ENCODE assay signal across 28 cellular contexts in the genomic region with DNA sequence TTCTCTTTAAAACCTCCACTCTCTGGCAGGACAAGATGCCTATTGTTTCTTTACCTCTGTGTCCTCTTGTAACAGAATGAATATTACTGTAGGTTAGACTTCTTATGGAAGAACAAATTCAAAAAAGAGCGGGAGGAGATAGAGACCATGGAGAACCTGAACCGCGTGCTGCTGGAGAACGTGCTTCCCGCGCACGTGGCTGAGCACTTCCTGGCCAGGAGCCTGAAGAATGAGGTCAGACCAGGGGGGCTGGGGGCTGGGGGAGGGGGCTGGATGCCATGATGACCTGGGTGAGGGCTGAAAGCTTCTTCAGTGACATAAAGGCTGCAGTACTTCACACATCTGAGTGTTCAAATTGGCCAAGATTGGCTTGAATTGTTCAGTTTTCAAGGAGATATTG.
A peak's percentile ranks its signal among the peaks of the same experiment; 100 is the strongest.
DNase-seq lines count a peak whose midpoint lies in the region; ATAC-seq, FAIRE-seq and TF ChIP-seq lines count a peak whose summit lies in the region.
"Had no signal": no experiment of that assay in that cellular context is flagged by ENCODE, and none has a peak within 500 bp of the region (broad histone marks: within the 10 kb centered on the region; RNA-seq: fewer than 3 reads in every experiment).

No MANE protein-coding gene starts in this region.

- H4K5ac ChIP-seq in H1 (ENCODE audit: insufficient read length, low read depth, low read length) (no peak overlapping the region), mesendoderm (ENCODE audit: low read length) (no peak overlapping the region)

- no peak overlapping the region for H2BK20ac ChIP-seq in H1 (ENCODE audit: low read length)

- no peaks in the 10 kb centered on the region for H3K36me3 ChIP-seq in K562 (ENCODE audit: control insufficient read depth, insufficient read depth, low read length)
- peaks cover 0 to 4% (median 2%) of the 10 kb centered on the region in 4 experiments; a peak in 5 of 8 replicates for H3K36me3 ChIP-seq in H1 (ENCODE audit: control insufficient read depth in 2 of 4, insufficient read depth in 4 of 4, low read length in 3 of 4)
- no peaks in the 10 kb centered on the region for H3K36me3 ChIP-seq in mesendoderm (ENCODE audit: control insufficient read depth, insufficient read depth, low read length)
- H3K36me3 ChIP-seq: BE2C, BLaER1 had no signal

- no peak for TF ChIP-seq EP300 in K562 (IDR thresholded peaks at IDR 0.05; ENCODE audit: low read length)
- no peak for TF ChIP-seq EP300 in H1 (IDR thresholded peaks at IDR 0.05; ENCODE audit: borderline replicate concordance in 1 of 2, low read depth in 2 of 2, low read length in 2 of 2)

- H2AFZ ChIP-seq in K562 (ENCODE audit: low read depth, low read length) = no peak overlapping the region
- no peak overlapping the region for H2AFZ ChIP-seq in H1 (ENCODE audit: low read length)

- no peak overlapping the region for H3K27ac ChIP-seq in K562 (ENCODE audit: extremely low read depth, low read depth, low read length)
- no peak overlapping the region for H3K27ac ChIP-seq in H1 (ENCODE audit: low read depth, low read length)
- no peak overlapping the region for H3K27ac ChIP-seq in mesendoderm (ENCODE audit: low read depth, low read length)
- H3K27ac ChIP-seq: BLaER1 had no signal

- BruUV-seq in K562 (replicated peaks; lab: Mats Ljungman, UMichigan) = no TSS peak

- TF ChIP-seq POLR2A in K562 (conservative IDR thresholded peaks at IDR 0.05) = no peak
- TF ChIP-seq POLR2A in H1 (IDR thresholded peaks at IDR 0.05; ENCODE audit: control extremely low read depth in 1 of 2, low read depth in 2 of 2, low read length in 2 of 2) = no peak

- H4K91ac ChIP-seq in H1 (replicated peaks; ENCODE audit: insufficient read length, low read length) = no peak overlapping the region

- H3K79me1 ChIP-seq in H1 (ENCODE audit: low read depth, low read length) (no peaks in the 10 kb centered on the region; the same call in 1 of the 2 replicates), mesendoderm (ENCODE audit: low read length) (no peaks in the 10 kb centered on the region)

- H3K4me1 Mint-ChIP-seq in activated CD8-positive, alpha-beta T cell treated with anti-CD3 and anti-CD28 coated beads for 36 hours (ENCODE audit: low read depth) = no peaks in the 10 kb centered on the region
- H3K4me1 Mint-ChIP-seq: CD14-positive monocyte; CD4-positive, alpha-beta memory T cell; CD4-positive, CD25-positive, alpha-beta regulatory T cell; CD8-positive, alpha-beta memory T cell had no signal

- 0% methylated on average over 7 of the region's 7 CpGs for WGBS in K562 (ENCODE audit: insufficient coverage, low coverage, missing lambda C conversion rate)
- WGBS in H1 (ENCODE audit: extremely low coverage in 1 of 2, insufficient coverage in 1 of 2, insufficient read length in 1 of 2, insufficient replicate concordance in 2 of 2, low coverage in 1 of 2, low lambda C conversion rate in 2 of 2, missing lambda C conversion rate in 1 of 2), 2 experiments = 88% methylated on average over 7 of the region's 7 CpGs; no CpG with 5 or more reads in 1 of the 2 experiments
- WGBS in mesendoderm (ENCODE audit: extremely low coverage, insufficient coverage, low lambda C conversion rate) = no CpG with 5 or more reads among the region's 7 CpGs

- peaks cover 6% of the 10 kb centered on the region for H3K27me3 Mint-ChIP-seq in activated CD8-positive, alpha-beta T cell treated with anti-CD3 and anti-CD28 coated beads for 36 hours

- no peaks in the 10 kb centered on the region for H3K36me3 Mint-ChIP-seq in activated CD8-positive, alpha-beta T cell treated with anti-CD3 and anti-CD28 coated beads for 36 hours (ENCODE audit: low read depth)
- H3K36me3 Mint-ChIP-seq: CD14-positive monocyte; CD4-positive, alpha-beta memory T cell; CD4-positive, CD25-positive, alpha-beta regulatory T cell; CD8-positive, alpha-beta memory T cell had no signal

- H4K8ac ChIP-seq in H1 (ENCODE audit: extremely low read depth, insufficient read depth, low read length) (no peak overlapping the region), mesendoderm (ENCODE audit: low read depth, low read length) (no peak overlapping the region)

- no peak overlapping the region for H3K4me3 Mint-ChIP-seq in activated CD8-positive, alpha-beta T cell treated with anti-CD3 and anti-CD28 coated beads for 36 hours
- H3K4me3 Mint-ChIP-seq: CD14-positive monocyte; CD4-positive, alpha-beta memory T cell; CD4-positive, CD25-positive, alpha-beta regulatory T cell; CD8-positive, alpha-beta memory T cell had no signal

- H2BK5ac ChIP-seq in H1 (ENCODE audit: low read depth, low read length) (no peak overlapping the region), mesendoderm (ENCODE audit: low read length) (no peak overlapping the region)

- H2BK15ac ChIP-seq in H1 (ENCODE audit: low read length) (no peak overlapping the region), mesendoderm (replicated peaks; ENCODE audit: low read depth) (no peak overlapping the region)

- ATAC-seq in K562 (no peak), HG03469 (IDR thresholded peaks at IDR 0.05; ENCODE audit: unreplicated experiment) (no peak)
- ATAC-seq in activated CD8-positive, alpha-beta T cell treated with anti-CD3 and anti-CD28 coated beads for 36 hours = no peak

- no peaks in the 10 kb centered on the region for H3K9me3 Mint-ChIP-seq in activated CD8-positive, alpha-beta T cell treated with anti-CD3 and anti-CD28 coated beads for 36 hours
- H3K9me3 Mint-ChIP-seq: CD4-positive, alpha-beta memory T cell; CD4-positive, CD25-positive, alpha-beta regulatory T cell; CD8-positive, alpha-beta memory T cell had no signal

- DNase-seq in K562 (ENCODE audit: extremely low read depth in 1 of 4, low spot score in 3 of 4) = peak in 1 of 4 experiments; percentile 4
- no peak for DNase-seq in H1 (ENCODE audit: low read depth in 1 of 2, low spot score in 2 of 2)
- DNase-seq in iPS-NIHi7 (ENCODE audit: extremely low spot score) = peak; percentile 22
- peak; percentile 59 for DNase-seq in mesendoderm
- DNase-seq in activated CD8-positive, alpha-beta T cell treated with anti-CD3 and anti-CD28 coated beads for 36 hours = no peak
- DNase-seq in NCI-H1092 treated with DMSO at 0.1 percent for 48 hours (lab: John Stamatoyannopoulos, UW) = no peak
- DNase-seq in GM10266 (ENCODE audit: extremely low spot score) = no peak
- DNase-seq: 8988T; ACHN; BE2C; C1 segment of cervical spinal cord; CD4-positive, alpha-beta memory T cell; CD4-positive, CD25-positive, alpha-beta regulatory T cell; CD8-positive, alpha-beta memory T cell; COR-L47; DMS 273 treated with DMSO at 0.1 percent for 48 hours; DMS153; DMS53; DMS79; DND-41; EL; GDM1 had no signal

- intact Hi-C loops in K562 (cut with micrococcal nuclease) = no loop called here
- intact Hi-C loops in activated CD8-positive, alpha-beta T cell treated with anti-CD3 and anti-CD28 coated beads for 36 hours (cut with micrococcal nuclease) = no loop called here

- H3K56ac ChIP-seq in H1 (replicated peaks; ENCODE audit: insufficient read length, low read depth, low read length) = no peak overlapping the region
- no peak overlapping the region for H3K56ac ChIP-seq in mesendoderm (ENCODE audit: low read length)

- no peak overlapping the region for H3K14ac ChIP-seq in H1 (ENCODE audit: insufficient read length)

- CTCF ChIA-PET in K562 (lab: Yijun Ruan, JAX; ENCODE audit: low intra/inter-chr PET ratio) (no interaction called here), H1 (lab: Charles Lee; ENCODE audit: partially characterized antibody) (interaction anchor here (0.6 to 2.7 kb wide), 2 partner anchors 27 to 703 kb away, joined by 3 to 10 read pairs; no protein-coding TSS in a partner anchor)
- CTCF ChIA-PET in activated CD8-positive, alpha-beta T cell treated with anti-CD3 and anti-CD28 coated beads for 36 hours (lab: Charles Lee) = interaction anchor here (1.2 kb wide), 1 partner anchor 28 kb away, joined by 3 read pairs; no protein-coding TSS in a partner anchor

- H3K18ac ChIP-seq in H1 (ENCODE audit: extremely low read depth, low read length) (no peak overlapping the region), mesendoderm (ENCODE audit: low read length) (no peak overlapping the region)

- no peaks in the 10 kb centered on the region for H3K9me1 ChIP-seq in K562 (ENCODE audit: control insufficient read depth, insufficient read depth, low read length)

- H3K27ac Mint-ChIP-seq in activated CD8-positive, alpha-beta T cell treated with anti-CD3 and anti-CD28 coated beads for 36 hours = no peak overlapping the region
- H3K27ac Mint-ChIP-seq: CD14-positive monocyte; CD4-positive, alpha-beta memory T cell; CD4-positive, CD25-positive, alpha-beta regulatory T cell had no signal

- H4K20me1 ChIP-seq in K562 (replicated peaks; ENCODE audit: control insufficient read depth, insufficient read depth, low read length) (no peaks in the 10 kb centered on the region), H1 (replicated peaks in 1 of 2; ENCODE audit: control insufficient read depth in 1 of 2, insufficient read depth in 2 of 2, low read length in 2 of 2) (peaks cover 0 to 4% of the 10 kb centered on the region in 2 experiments)
- H4K20me1 ChIP-seq: BLaER1 had no signal

- in situ Hi-C loops in K562 (cut with MboI) = no loop called here

- H3K9me3 ChIP-seq in K562 (replicated peaks; ENCODE audit: control insufficient read depth, insufficient read depth, low read depth, low read length) (no peaks in the 10 kb centered on the region), H1 (ENCODE audit: insufficient read depth in 2 of 2, low read depth in 1 of 2, low read length in 1 of 2) (no peaks in the 10 kb centered on the region)
- H3K9me3 ChIP-seq: BE2C, BLaER1 had no signal

- H2AK5ac ChIP-seq in H1 (ENCODE audit: low read depth, low read length) (no peak overlapping the region), mesendoderm (ENCODE audit: low read length) (no peak overlapping the region)

- H3K79me2 ChIP-seq in K562 (ENCODE audit: control insufficient read depth, insufficient read depth, low read length) = no peaks in the 10 kb centered on the region
- H3K79me2 ChIP-seq in H1 (ENCODE audit: control insufficient read depth in 1 of 2, insufficient read depth in 2 of 2, low read length in 2 of 2) = no peaks in the 10 kb centered on the region
- H3K79me2 ChIP-seq in mesendoderm (ENCODE audit: control insufficient read depth, insufficient read depth, low read length) = no peaks in the 10 kb centered on the region

- no peaks in the 10 kb centered on the region; the same call in 1 of the 2 replicates for H3K23me2 ChIP-seq in H1 (ENCODE audit: low read depth, low read length)

- H2BK12ac ChIP-seq in H1 (ENCODE audit: low read depth, low read length) = no peak overlapping the region

- H2BK120ac ChIP-seq in H1 (replicated peaks; ENCODE audit: low read depth, low read length) (no peak overlapping the region), mesendoderm (ENCODE audit: low read depth, low read length) (no peak overlapping the region)

- H3K23ac ChIP-seq in H1 (ENCODE audit: insufficient read length) (no peak overlapping the region), mesendoderm (ENCODE audit: low read length) (no peak overlapping the region)

- no peak overlapping the region for H3K4me3 ChIP-seq in K562
- H3K4me3 ChIP-seq in H1 (ENCODE audit: extremely low read depth in 1 of 4, insufficient read depth in 2 of 4, low read depth in 3 of 4, low read length in 4 of 4) = no peak overlapping the region
- H3K4me3 ChIP-seq in mesendoderm (ENCODE audit: low read length) = no peak overlapping the region
- H3K4me3 ChIP-seq: BLaER1 had no signal

- H3K9ac ChIP-seq in K562 (ENCODE audit: insufficient read depth in 1 of 2, low read depth in 2 of 2, low read length in 2 of 2) = no peak overlapping the region
- no peak overlapping the region for H3K9ac ChIP-seq in H1 (replicated peaks in 1 of 4; ENCODE audit: extremely low read depth in 1 of 4, low read depth in 3 of 4, low read length in 3 of 4)
- H3K9ac ChIP-seq in mesendoderm (ENCODE audit: low read length) = no peak overlapping the region
- H3K9ac ChIP-seq: BLaER1 had no signal

- POLR2A ChIA-PET in K562 (lab: Yijun Ruan, JAX) = no interaction called here
- POLR2A ChIA-PET in H1 (lab: Charles Lee; ENCODE audit: partially characterized antibody) = no interaction called here
- POLR2A ChIA-PET in activated CD8-positive, alpha-beta T cell treated with anti-CD3 and anti-CD28 coated beads for 36 hours (lab: Charles Lee) = no interaction called here

- no peak for FAIRE-seq in K562 (lab: Jason Lieb, UNC)
- FAIRE-seq in H1 (lab: Jason Lieb, UNC) = no peak
- FAIRE-seq: A204.1, GM12891, GM19239 had no signal

- H3K4me2 ChIP-seq in K562 (ENCODE audit: insufficient read depth, low read length) (no peak overlapping the region), H1 (ENCODE audit: insufficient read depth in 1 of 2, low read depth in 2 of 2, low read length in 2 of 2) (no peak overlapping the region), mesendoderm (ENCODE audit: low read length) (no peak overlapping the region)
- H3K4me2 ChIP-seq: BLaER1 had no signal

- H3K27me3 ChIP-seq in K562 (ENCODE audit: control insufficient read depth in 2 of 2, insufficient read depth in 2 of 2, low read length in 2 of 2) = peaks cover 8 to 30% of the 10 kb centered on the region in 2 experiments; a peak in 3 of 5 replicates
- H3K27me3 ChIP-seq in H1 (replicated peaks in 1 of 4; ENCODE audit: control insufficient read depth in 3 of 4, extremely low read depth in 1 of 4, insufficient read depth in 3 of 4, low read length in 3 of 4) = no peaks in the 10 kb centered on the region
- no peaks in the 10 kb centered on the region for H3K27me3 ChIP-seq in mesendoderm (ENCODE audit: insufficient read depth, low read length, poor library complexity)
- H3K27me3 ChIP-seq: BE2C, BLaER1 had no signal

- H3K4ac ChIP-seq in H1 (replicated peaks; ENCODE audit: insufficient read length, low read depth, low read length) = no peak overlapping the region
- no peak overlapping the region for H3K4ac ChIP-seq in mesendoderm (ENCODE audit: low read depth, low read length)

- no peaks in the 10 kb centered on the region for H3K4me1 ChIP-seq in K562 (replicated peaks in 1 of 2; ENCODE audit: control insufficient read depth in 2 of 2, insufficient read depth in 2 of 2, low read length in 2 of 2)
- H3K4me1 ChIP-seq in H1 (replicated peaks in 1 of 4; ENCODE audit: control insufficient read depth in 3 of 4, insufficient read depth in 4 of 4, low read length in 3 of 4) = peaks cover 0 to 11% (median 7%) of the 10 kb centered on the region in 4 experiments; a peak in 6 of 7 replicates
- H3K4me1 ChIP-seq in mesendoderm (ENCODE audit: control insufficient read depth, low read depth, low read length) = no peaks in the 10 kb centered on the region
- H3K4me1 ChIP-seq: BE2C had no signal

- TF ChIP-seq CTCF in K562 (IDR thresholded peaks at IDR 0.05 in 2 of 3, conservative IDR thresholded peaks at IDR 0.05 in 1 of 3; ENCODE audit: insufficient read depth in 2 of 3, low read depth in 1 of 3, low read length in 3 of 3) = no peak
- TF ChIP-seq CTCF in H1 (IDR thresholded peaks at IDR 0.05; ENCODE audit: control extremely low read depth in 1 of 3, insufficient read depth in 1 of 3, low read depth in 1 of 3, low read length in 3 of 3) = no peak
- TF ChIP-seq CTCF in activated CD8-positive, alpha-beta T cell treated with anti-CD3 and anti-CD28 coated beads for 36 hours (IDR thresholded peaks at IDR 0.05) = no peak
- TF ChIP-seq CTCF in GM10266 (IDR thresholded peaks at IDR 0.05; ENCODE audit: control insufficient read depth, insufficient read depth, low read depth, missing control alignments) = no peak

- TF ChIP-seq RAD21 in K562 (CRISPR knock-in tag; conservative IDR thresholded peaks at IDR 0.05 in 1 of 2, IDR thresholded peaks at IDR 0.05 in 1 of 2) (no peak), H1 (IDR thresholded peaks at IDR 0.05 in 1 of 2, conservative IDR thresholded peaks at IDR 0.05 in 1 of 2; ENCODE audit: low read depth in 2 of 2, low read length in 2 of 2) (no peak)

Comparison
In these comparisons a context has a peak if more than half of its experiments do, and no peak if none do; other contexts are left out.
1. DNase-seq: peak in iPS-NIHi7 (single experiment) and mesendoderm (single experiment); none in H1 (0 of 2), activated CD8-positive, alpha-beta T cell treated with anti-CD3 and anti-CD28 coated beads for 36 hours (single experiment), NCI-H1092 treated with DMSO at 0.1 percent for 48 hours (single experiment) and GM10266 (single experiment).